Comparison of ENCODE assay signal across 18 cellular contexts in genomic region chr6:52102330-52102932, GRCh38. TPM values are rescaled to one million over a fixed set of nuclear protein-coding genes. Genes with fewer than 3 reads are reported as not detected.
"Had no signal": no experiment of that assay in that cellular context is flagged by ENCODE, and none has a peak within 500 bp of the region (broad histone marks: within the 10 kb centered on the region; RNA-seq: fewer than 3 reads in every experiment).

No MANE protein-coding gene starts in this region.

- ATAC-seq: activated CD4-positive, CD25-positive, alpha-beta regulatory T cell treated with anti-CD3 and anti-CD28 coated beads, Interleukin-2, amount 50 U/mL, for 24 hours; gastroesophageal sphincter; heart left ventricle; left ventricle myocardium superior had no signal

- H3K4me3 ChIP-seq: dorsolateral prefrontal cortex, gastroesophageal sphincter, heart left ventricle, sigmoid colon, tibial nerve, uterus had no signal

- H3K36me3 ChIP-seq: brain microvascular endothelial cell, gastroesophageal sphincter, heart left ventricle, sigmoid colon, tibial nerve, uterus had no signal

- H3K9me3 ChIP-seq: gastroesophageal sphincter, heart left ventricle, sigmoid colon, tibial nerve, uterus had no signal

- H3K27me3 ChIP-seq: brain microvascular endothelial cell, sigmoid colon, tibial nerve, uterus had no signal

- DNase-seq: activated CD4-positive, alpha-beta T cell treated with anti-CD3 and anti-CD28 coated beads, Interleukin-2, amount 50 U/mL, for 1 hour; activated CD8-positive, alpha-beta memory T cell treated with anti-CD3 and anti-CD28 coated beads, Interleukin-2, amount 50 U/mL, for 4 hours; activated effector memory CD4-positive, alpha-beta T cell treated with anti-CD3 and anti-CD28 coated beads, Interleukin-2, amount 50 U/mL, for 16 hours; activated naive CD4-positive, alpha-beta T cell treated with anti-CD3 and anti-CD28 coated beads, Interleukin-2, amount 50 U/mL, for 16 hours; activated T-cell treated with anti-CD3 and anti-CD28 coated beads, Interleukin-2, amount 50 U/mL, for 48 hours; aorta; brain microvascular endothelial cell; central memory CD4-positive, alpha-beta T cell; dorsolateral prefrontal cortex; heart left ventricle; left ventricle myocardium superior; sigmoid colon; stimulated activated CD4-positive, alpha-beta T cell treated with anti-CD3 and anti-CD28 coated beads, Interleukin-2, amount 100 ng/mL, for 24 hours; uterus had no signal

- H3K4me1 ChIP-seq: gastroesophageal sphincter, heart left ventricle, sigmoid colon, tibial nerve, uterus had no signal

- H3K27ac ChIP-seq: brain microvascular endothelial cell, dorsolateral prefrontal cortex, gastroesophageal sphincter, heart left ventricle, sigmoid colon, tibial nerve, uterus had no signal

RNA-seq across cellular contexts. Expression of gene PKHD1, which starts 15.0 kb away (rescaled TPM):
- total RNA-seq: left ventricle myocardium superior; natural killer cell treated with Interleukin-12 subunit alpha and Interleukin-12 subunit beta and Interleukin-15 and Interleukin-18, amount 100 ng/mL, for 72 hours had no signal
